8 cellular contexts compared by ENCODE assay signal in genomic region chr17:75830168-75831031, GRCh38. TPM values are rescaled to one million over a fixed set of nuclear protein-coding genes. Genes with fewer than 3 reads are reported as not detected.
DNase-seq lines count a peak whose midpoint lies in the region; ATAC-seq and TF ChIP-seq lines count a peak whose summit lies in the region.

No MANE protein-coding gene starts in this region.

- TF ChIP-seq CTCF in GM12875 (IDR thresholded peaks at IDR 0.05; ENCODE audit: borderline replicate concordance, insufficient read depth, low read depth, low read length) (peak; percentile 71), endothelial cell (IDR thresholded peaks at IDR 0.05; ENCODE audit: unreplicated experiment) (peak; percentile 69), retinal pigment epithelial cell (conservative IDR thresholded peaks at IDR 0.05; ENCODE audit: low read depth, low read length) (peak; percentile 66)

- DNase-seq in T-helper 2 cell treated with Interferon-gamma antibody and Interleukin-4, amounts not matched to agents 5 μg/mL and 100 μg/mL, for 36 hours (ENCODE audit: low spot score) = no peak
- DNase-seq in endothelial cell (ENCODE audit: low spot score) = peak; percentile 70
- no peak for DNase-seq in retinal pigment epithelial cell (ENCODE audit: low read depth)
- no peak for DNase-seq in RPMI8226
- DNase-seq in NOMO-1 treated with DMSO at 0.1 percent for 48 hours (lab: John Stamatoyannopoulos, UW; ENCODE audit: unreplicated experiment) = no peak
- DNase-seq in NCI-H2171 treated with DMSO at 0.1 percent for 48 hours (lab: John Stamatoyannopoulos, UW) = no peak

- H3K36me3 Mint-ChIP-seq in T-helper 2 cell treated with Interferon-gamma antibody and Interleukin-4, amounts not matched to agents 5 μg/mL and 100 μg/mL, for 36 hours (ENCODE audit: low read depth) = peaks cover 39% of the 10 kb centered on the region
- H3K36me3 Mint-ChIP-seq in endothelial cell (ENCODE audit: low read depth, unreplicated experiment) = peaks cover 5% of the 10 kb centered on the region

- H3K4me3 Mint-ChIP-seq in T-helper 2 cell treated with Interferon-gamma antibody and Interleukin-4, amounts not matched to agents 5 μg/mL and 100 μg/mL, for 36 hours = no peak overlapping the region
- no peak overlapping the region for H3K4me3 Mint-ChIP-seq in endothelial cell (ENCODE audit: unreplicated experiment)

- no peak for ATAC-seq in GM18873 (IDR thresholded peaks at IDR 0.05; ENCODE audit: low FRiP score, unreplicated experiment)

- no peaks in the 10 kb centered on the region for H3K27me3 Mint-ChIP-seq in T-helper 2 cell treated with Interferon-gamma antibody and Interleukin-4, amounts not matched to agents 5 μg/mL and 100 μg/mL, for 36 hours (ENCODE audit: low read depth)
- H3K27me3 Mint-ChIP-seq in endothelial cell (ENCODE audit: unreplicated experiment) = peaks cover 9% of the 10 kb centered on the region

- H3K4me3 ChIP-seq in GM12875 (ENCODE audit: low read depth, low read length) = no peak overlapping the region
- no peak overlapping the region for H3K4me3 ChIP-seq in retinal pigment epithelial cell (ENCODE audit: low read length)

- no peaks in the 10 kb centered on the region for H3K9me3 Mint-ChIP-seq in T-helper 2 cell treated with Interferon-gamma antibody and Interleukin-4, amounts not matched to agents 5 μg/mL and 100 μg/mL, for 36 hours
- no peaks in the 10 kb centered on the region for H3K9me3 Mint-ChIP-seq in endothelial cell (ENCODE audit: unreplicated experiment)

- peak overlapping the region; percentile 26 for H3K27ac Mint-ChIP-seq in T-helper 2 cell treated with Interferon-gamma antibody and Interleukin-4, amounts not matched to agents 5 μg/mL and 100 μg/mL, for 36 hours
- no peak overlapping the region for H3K27ac Mint-ChIP-seq in endothelial cell (ENCODE audit: unreplicated experiment)

- H3K4me1 Mint-ChIP-seq in T-helper 2 cell treated with Interferon-gamma antibody and Interleukin-4, amounts not matched to agents 5 μg/mL and 100 μg/mL, for 36 hours (ENCODE audit: low read depth) = peaks cover 28% of the 10 kb centered on the region
- H3K4me1 Mint-ChIP-seq in endothelial cell (ENCODE audit: unreplicated experiment) = peaks cover 16% of the 10 kb centered on the region

RNA-seq across cellular contexts. Expression of gene UNC13D, which starts 13.8 kb away (rescaled TPM):
- total RNA-seq in endothelial cell (ENCODE audit: unreplicated experiment) = 11.5 TPM

RNA-seq across cellular contexts. Expression of gene WBP2, which starts 24.7 kb away (rescaled TPM):
- 69.6 TPM for total RNA-seq in endothelial cell (ENCODE audit: unreplicated experiment)

RNA-seq across cellular contexts. Expression of gene UNK, which starts 45.8 kb away (rescaled TPM):
- total RNA-seq in endothelial cell (ENCODE audit: unreplicated experiment) = 28.8 TPM

RNA-seq across cellular contexts. Expression of gene TRIM47, which starts 48.0 kb away (rescaled TPM):
- total RNA-seq in endothelial cell (ENCODE audit: unreplicated experiment) = 4.4 TPM
